ENCODE assay signal across 8 cellular contexts in genomic region chr4:71188197-71188625, GRCh38.
DNase-seq lines count a peak whose midpoint lies in the region; ATAC-seq and TF ChIP-seq lines count a peak whose summit lies in the region.

No MANE protein-coding gene starts in this region.

- H3K4me3 ChIP-seq in GM08714 (ENCODE audit: low read length) (peak overlapping the region; percentile 67), fibroblast of villous mesenchyme (ENCODE audit: low read depth, low read length) (peak overlapping the region; percentile 59), rectal smooth muscle tissue (ENCODE audit: low read length) (peak overlapping the region; percentile 84)

- H3K36me3 ChIP-seq in rectal smooth muscle tissue (ENCODE audit: control insufficient read depth, insufficient read depth, low read length): no peaks in the 10 kb centered on the region

- H3K27ac ChIP-seq in rectal smooth muscle tissue (ENCODE audit: low read depth, low read length): no peak overlapping the region

- H3K27me3 ChIP-seq in rectal smooth muscle tissue (ENCODE audit: control insufficient read depth, insufficient read depth, low read length): no peaks in the 10 kb centered on the region

- H3K4me1 ChIP-seq in rectal smooth muscle tissue (ENCODE audit: control insufficient read depth, insufficient read depth, low read length): no peaks in the 10 kb centered on the region

- TF ChIP-seq CTCF in fibroblast of villous mesenchyme (IDR thresholded peaks at IDR 0.05; ENCODE audit: insufficient read depth, low read depth, low read length): no peak

- ATAC-seq in HG03280 (IDR thresholded peaks at IDR 0.05; ENCODE audit: unreplicated experiment) (no peak), HG02852 (IDR thresholded peaks at IDR 0.05; ENCODE audit: unreplicated experiment) (no peak)

- peak; percentile 0 for DNase-seq in NCI-H69 (lab: John Stamatoyannopoulos, UW)
- no peak for DNase-seq in fibroblast of villous mesenchyme (ENCODE audit: low read depth)
- no peak for DNase-seq in NCI-H526 (lab: John Stamatoyannopoulos, UW)
- DNase-seq in HT-29 (ENCODE audit: low spot score): no peak

- no peak overlapping the region for H3K9ac ChIP-seq in rectal smooth muscle tissue (ENCODE audit: low read length)
